6 cellular contexts compared by ENCODE assay signal in the genomic region with DNA sequence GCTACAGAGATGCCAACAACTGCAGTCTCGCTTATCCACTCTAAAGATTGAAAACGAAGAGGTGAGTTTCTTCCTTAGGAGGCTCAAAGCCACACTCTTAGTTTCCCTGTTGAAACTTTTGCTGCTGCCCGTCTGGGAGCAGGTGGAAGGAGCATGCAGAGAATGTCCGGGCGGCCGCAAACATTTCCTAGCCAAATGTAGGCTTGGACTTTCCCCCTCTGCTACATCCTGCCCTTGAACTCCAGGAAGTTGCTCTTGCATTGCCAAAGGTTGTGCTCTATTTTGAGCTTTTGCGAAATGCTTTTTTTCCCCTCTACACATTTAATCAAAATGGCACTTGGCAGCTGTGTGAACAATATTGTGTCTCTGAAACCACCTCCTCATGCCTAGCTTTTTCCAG.
DNase-seq lines count a peak whose midpoint lies in the region; ATAC-seq and TF ChIP-seq lines count a peak whose summit lies in the region.
"Not testable (repeated sequence)": the region's sequence is repeated elsewhere in the genome, so short reads cannot be mapped to it uniquely, and the experiment has no call there.

No MANE protein-coding gene starts in this region.

- H3K36me3 ChIP-seq in right lobe of liver; psoas muscle (ENCODE audit: insufficient read depth in 1 of 2, low read depth in 1 of 2); aorta (ENCODE audit: control insufficient read depth in 1 of 2, insufficient read depth in 2 of 2, low read length in 1 of 2): not testable (repeated sequence)

- not testable (repeated sequence) for DNase-seq in Right ventricle myocardium superior; left cardiac atrium; left lobe of liver (ENCODE audit: low spot score); right lobe of liver; psoas muscle; aorta

- not testable (repeated sequence) for H3K27ac ChIP-seq in right lobe of liver; psoas muscle; aorta (ENCODE audit: low read depth in 1 of 2, low read length in 2 of 2)

- peak; percentile 12 for ATAC-seq in Right ventricle myocardium superior (ENCODE audit: poor library complexity)
- peak; percentile 4 to 20 for ATAC-seq in left cardiac atrium
- ATAC-seq in left lobe of liver: peak; percentile 72
- ATAC-seq in right lobe of liver: peak; percentile 70 to 79 (median 76)
- peak; percentile 57 to 71 (median 64) for ATAC-seq in psoas muscle
- ATAC-seq in aorta (ENCODE audit: low FRiP score): peak; percentile 11

- TF ChIP-seq POLR2A in right lobe of liver (IDR thresholded peaks at IDR 0.05): not testable (repeated sequence)

- H3K4me3 ChIP-seq in right lobe of liver; psoas muscle; aorta (ENCODE audit: low read length in 2 of 2): not testable (repeated sequence)

- H3K27me3 ChIP-seq in right lobe of liver; psoas muscle (ENCODE audit: insufficient read depth in 3 of 3, low read length in 2 of 3); aorta (ENCODE audit: control insufficient read depth in 1 of 2, insufficient read depth in 2 of 2, low read length in 1 of 2): not testable (repeated sequence)

- not testable (repeated sequence) for TF ChIP-seq CTCF in right lobe of liver (IDR thresholded peaks at IDR 0.05); psoas muscle (IDR thresholded peaks at IDR 0.05)

- WGBS in right lobe of liver (ENCODE audit: insufficient coverage, low coverage, low lambda C conversion rate, missing lambda C conversion rate): no CpG with 5 or more reads among the region's 7 CpGs
- WGBS in psoas muscle, 3 donors: no CpG with 5 or more reads among the region's 7 CpGs
- WGBS in aorta, 2 donors: no CpG with 5 or more reads among the region's 7 CpGs

- intact Hi-C loops in Right ventricle myocardium superior (cut with DNase I); left cardiac atrium (cut with DNase I); right lobe of liver (cut with DNase I); psoas muscle (cut with DNase I); aorta (cut with DNase I): not testable (repeated sequence)

- H3K9me3 ChIP-seq in right lobe of liver; psoas muscle; aorta (ENCODE audit: control insufficient read depth, low read length): not testable (repeated sequence)

- H3K4me1 ChIP-seq in right lobe of liver; psoas muscle; aorta (ENCODE audit: control insufficient read depth in 1 of 2, insufficient read depth in 2 of 2, low read length in 2 of 2): not testable (repeated sequence)

Comparison
In these comparisons a context has a peak if more than half of its experiments do, and no peak if none do; other contexts are left out.
1. ATAC-seq: peak in every context shown above with its lines; median percentile 76 in right lobe of liver; 72 in left lobe of liver; 64 in psoas muscle; 12 in Right ventricle myocardium superior; 12 in left cardiac atrium; 11 in aorta.